Comparison of ENCODE assay signal across 37 cellular contexts in the genomic region with DNA sequence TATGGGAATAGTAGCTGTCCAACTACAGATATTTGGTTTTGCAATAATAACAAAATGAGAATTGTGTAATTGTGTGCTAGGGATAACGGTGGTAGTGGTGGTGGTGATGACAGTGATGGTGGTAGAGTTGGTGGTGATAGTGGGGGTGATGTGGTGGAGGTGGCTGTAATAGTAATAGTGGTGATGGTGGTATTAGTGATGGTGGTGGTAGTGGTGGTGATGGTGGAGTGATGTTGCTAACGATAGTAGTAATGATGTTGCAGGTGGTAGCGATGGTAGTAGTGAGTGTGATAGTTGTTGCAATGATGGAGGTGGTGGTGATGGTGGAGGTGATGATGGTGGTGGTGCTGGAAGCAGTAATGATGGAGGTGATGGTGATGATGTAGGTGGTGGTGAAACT.
"Had no signal": no experiment of that assay in that cellular context is flagged by ENCODE, and none has a peak within 500 bp of the region (broad histone marks: within the 10 kb centered on the region; RNA-seq: fewer than 3 reads in every experiment).

No MANE protein-coding gene starts in this region.

- H3K9me3 ChIP-seq: adrenal gland, body of pancreas had no signal

- DNase-seq: activated B cell treated with CpG ODN at 0.5 μM for 24 hours; activated CD4-positive, alpha-beta memory T cell treated with anti-CD3 and anti-CD28 coated beads for 36 hours; activated CD4-positive, alpha-beta T cell treated with anti-CD3 and anti-CD28 coated beads for 4 hours; activated CD4-positive, alpha-beta T cell treated with anti-CD3 and anti-CD28 coated beads, Interleukin-2, amount 10 ng/mL, durations not matched to agents 24 days and 14 days; activated CD4-positive, alpha-beta T cell treated with anti-CD3 and anti-CD28 coated beads, Interleukin-2, amount 50 U/mL, for 1 hour; activated CD4-positive, alpha-beta T cell treated with anti-CD3 and anti-CD28 coated beads, Interleukin-2, amount 50 U/mL, for 4 hours; activated CD4-positive, CD25-positive, alpha-beta regulatory T cell treated with anti-CD3 and anti-CD28 coated beads, Interleukin-2, amount 50 U/mL, for 72 hours; activated CD8-positive, alpha-beta memory T cell treated with anti-CD3 and anti-CD28 coated beads, Interleukin-2, amount 50 U/mL, for 4 hours; activated CD8-positive, alpha-beta T cell treated with anti-CD3 and anti-CD28 coated beads for 36 hours; activated effector memory CD4-positive, alpha-beta T cell treated with anti-CD3 and anti-CD28 coated beads, Interleukin-2, amount 50 U/mL, for 16 hours; activated gamma-delta T cell treated with Interleukin-2 at 50 U/mL for 16 hours; activated naive CD4-positive, alpha-beta T cell; activated naive CD4-positive, alpha-beta T cell treated with anti-CD3 and anti-CD28 coated beads for 36 hours; activated naive CD4-positive, alpha-beta T cell treated with anti-CD3 and anti-CD28 coated beads, Interleukin-2, amount 50 U/mL, for 16 hours; activated naive CD8-positive, alpha-beta T cell treated with anti-CD3 and anti-CD28 coated beads for 36 hours; activated T-cell treated with anti-CD3 and anti-CD28 coated beads for 4 hours; activated T-cell treated with anti-CD3 and anti-CD28 coated beads, Interleukin-2, amount 50 U/mL, for 1 hour; activated T-cell treated with anti-CD3 and anti-CD28 coated beads, Interleukin-2, amount 50 U/mL, for 4 hours; activated T-cell treated with anti-CD3 and anti-CD28 coated beads, Interleukin-2, amount 50 U/mL, for 72 hours; adrenal gland; amniotic stem cell; aorta; body of pancreas; brain microvascular endothelial cell; central memory CD4-positive, alpha-beta T cell; T-helper 1 cell; T-helper 2 cell; T-helper 9 cell had no signal

- H3K27me3 Mint-ChIP-seq: activated CD4-positive, alpha-beta memory T cell treated with anti-CD3 and anti-CD28 coated beads for 36 hours; activated CD8-positive, alpha-beta T cell treated with anti-CD3 and anti-CD28 coated beads for 36 hours; activated naive CD8-positive, alpha-beta T cell treated with anti-CD3 and anti-CD28 coated beads for 36 hours; activated T-helper 17 cell treated with anti-CD3 and anti-CD28 coated beads, Interleukin-2, amount 50 U/mL, for 72 hours had no signal

- H3K4me1 Mint-ChIP-seq: activated B cell treated with CpG ODN at 0.5 μM for 24 hours; activated naive CD8-positive, alpha-beta T cell treated with anti-CD3 and anti-CD28 coated beads for 36 hours; activated T-helper 17 cell treated with anti-CD3 and anti-CD28 coated beads, Interleukin-2, amount 50 U/mL, for 72 hours had no signal

- H3K36me3 ChIP-seq: adrenal gland, brain microvascular endothelial cell, breast epithelium had no signal

- H3K4me3 ChIP-seq: adrenal gland, body of pancreas, breast epithelium had no signal

- H3K4me1 ChIP-seq: adrenal gland, body of pancreas, breast epithelium had no signal

- H3K27ac ChIP-seq: adrenal gland, body of pancreas, brain microvascular endothelial cell, breast epithelium, VCaP had no signal

- H3K27me3 ChIP-seq: body of pancreas, brain microvascular endothelial cell, breast epithelium had no signal

- H3K27ac Mint-ChIP-seq: activated B cell treated with CpG ODN at 0.5 μM for 24 hours; activated CD4-positive, alpha-beta memory T cell treated with anti-CD3 and anti-CD28 coated beads for 36 hours; activated CD4-positive, alpha-beta T cell treated with anti-CD3 and anti-CD28 coated beads, Interleukin-2, amount 10 ng/mL, durations not matched to agents 24 days and 14 days; activated CD8-positive, alpha-beta T cell treated with anti-CD3 and anti-CD28 coated beads for 36 hours; activated naive CD4-positive, alpha-beta T cell treated with anti-CD3 and anti-CD28 coated beads for 36 hours; activated naive CD4-positive, alpha-beta T cell treated with anti-CD3 and anti-CD28 coated beads, Interleukin-2, amount 50 U/mL, for 72 hours; activated naive CD8-positive, alpha-beta T cell treated with anti-CD3 and anti-CD28 coated beads for 36 hours; activated T-cell treated with anti-CD3 and anti-CD28 coated beads, Interleukin-2, amount 50 U/mL, for 72 hours; activated T-helper 1 cell treated with anti-CD3 and anti-CD28 coated beads, Interleukin-12 subunit alpha, Interleukin-12 subunit beta, Interleukin-2, Interleukin-4 antibody, amounts not matched to agents 30 ng/mL and 10 ng/mL and 1 ng/mL, durations not matched to agents 14 hours and 24 hours and 36 hours; activated T-helper 17 cell treated with anti-CD3 and anti-CD28 coated beads, Interleukin-2, amount 50 U/mL, for 72 hours; T-helper 1 cell treated with Interleukin-12 subunit alpha and Interleukin-12 subunit beta and Interleukin-4 antibody, amounts not matched to agents 30 μg/mL and 1 μg/mL, for 36 hours; T-helper 2 cell treated with Interferon-gamma antibody and Interleukin-4, amounts not matched to agents 5 μg/mL and 100 μg/mL, for 36 hours had no signal

- FAIRE-seq: astrocyte, TTC549 had no signal

- ATAC-seq: activated CD8-positive, alpha-beta T cell treated with anti-CD3 and anti-CD28 coated beads for 36 hours; activated naive CD4-positive, alpha-beta T cell treated with anti-CD3 and anti-CD28 coated beads, Interleukin-2, amount 50 U/mL, for 72 hours; activated T-cell treated with anti-CD3 and anti-CD28 coated beads, Interleukin-2, amount 50 U/mL, for 4 hours; activated T-cell treated with anti-CD3 and anti-CD28 coated beads, Interleukin-2, amount 50 U/mL, for 72 hours; activated T-helper 17 cell treated with anti-CD3 and anti-CD28 coated beads, Interleukin-2, amount 50 U/mL, for 72 hours; body of pancreas had no signal

- H3K4me3 Mint-ChIP-seq: activated B cell treated with CpG ODN at 0.5 μM for 24 hours; activated CD4-positive, alpha-beta memory T cell treated with anti-CD3 and anti-CD28 coated beads for 36 hours; activated CD4-positive, alpha-beta T cell treated with anti-CD3 and anti-CD28 coated beads, Interleukin-2, amount 10 ng/mL, durations not matched to agents 24 days and 14 days; activated CD8-positive, alpha-beta T cell treated with anti-CD3 and anti-CD28 coated beads for 36 hours; activated naive CD4-positive, alpha-beta T cell treated with anti-CD3 and anti-CD28 coated beads for 36 hours; activated naive CD8-positive, alpha-beta T cell treated with anti-CD3 and anti-CD28 coated beads for 36 hours; activated T-cell treated with anti-CD3 and anti-CD28 coated beads, Interleukin-2, amount 50 U/mL, for 4 hours; activated T-cell treated with anti-CD3 and anti-CD28 coated beads, Interleukin-2, amount 50 U/mL, for 72 hours; activated T-helper 1 cell treated with anti-CD3 and anti-CD28 coated beads, Interleukin-12 subunit alpha, Interleukin-12 subunit beta, Interleukin-2, Interleukin-4 antibody, amounts not matched to agents 30 ng/mL and 10 ng/mL and 1 ng/mL, durations not matched to agents 14 hours and 24 hours and 36 hours; activated T-helper 17 cell treated with anti-CD3 and anti-CD28 coated beads, Interleukin-2, amount 50 U/mL, for 72 hours; T-helper 1 cell treated with Interleukin-12 subunit alpha and Interleukin-12 subunit beta and Interleukin-4 antibody, amounts not matched to agents 30 μg/mL and 1 μg/mL, for 36 hours; T-helper 2 cell treated with Interferon-gamma antibody and Interleukin-4, amounts not matched to agents 5 μg/mL and 100 μg/mL, for 36 hours had no signal
